In the genomic region with DNA sequence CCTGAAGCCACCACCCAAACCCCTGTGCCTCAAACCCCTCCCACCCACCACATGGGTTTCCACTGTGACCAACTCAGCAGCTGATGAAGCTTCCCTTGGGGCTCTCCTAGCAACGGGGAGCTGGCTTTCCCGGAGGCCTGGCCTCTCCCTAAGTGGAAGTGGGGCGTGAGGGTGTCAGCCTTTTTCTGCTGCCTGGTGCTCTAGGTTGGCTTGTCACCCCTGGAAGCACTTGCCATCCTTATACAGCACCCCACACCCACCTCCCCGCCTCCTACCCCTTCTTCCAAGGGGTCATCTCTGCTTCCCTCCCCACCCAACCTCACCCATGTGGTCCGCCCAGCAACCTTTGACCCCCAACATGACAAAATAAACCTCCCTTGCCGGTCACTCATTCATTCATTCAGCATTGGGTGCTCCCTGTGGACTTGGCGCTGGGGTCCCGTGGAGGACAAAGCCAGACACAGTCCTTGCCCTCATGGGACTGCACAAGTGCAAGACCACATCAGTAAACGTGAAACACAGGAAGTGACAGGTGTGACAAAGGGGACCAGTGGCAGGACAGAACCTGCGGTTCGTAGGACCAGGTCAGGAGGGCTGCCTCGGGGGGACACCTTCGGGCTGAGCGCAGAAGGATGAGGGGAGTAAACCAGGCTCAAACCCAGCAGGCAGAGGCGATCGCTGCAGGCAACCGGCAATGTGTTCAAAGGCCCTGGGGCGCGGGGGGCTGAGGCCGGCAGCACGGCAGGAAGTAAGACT, we compare ENCODE assay signal across 8 cellular contexts.
DNase-seq lines count a peak whose midpoint lies in the region; ATAC-seq and TF ChIP-seq lines count a peak whose summit lies in the region.

No MANE protein-coding gene starts in this region.

- H3K4me1 Mint-ChIP-seq in Caco-2 (ENCODE audit: low read depth, unreplicated experiment): peaks cover 54% of the 10 kb centered on the region

- CTCF ChIA-PET in Caco-2 (lab: Charles Lee): no interaction called here

- H3K27me3 Mint-ChIP-seq in Caco-2 (ENCODE audit: insufficient read depth, unreplicated experiment): no peaks in the 10 kb centered on the region

- ATAC-seq in HG03378 (IDR thresholded peaks at IDR 0.05; ENCODE audit: unreplicated experiment): peak; percentile 2
- ATAC-seq in GM21576 (IDR thresholded peaks at IDR 0.05; ENCODE audit: unreplicated experiment): no peak

- H3K18ac ChIP-seq in neuronal stem cell (ENCODE audit: low read length): peak overlapping the region; percentile 84

- peak overlapping the region; percentile 59 for H2BK5ac ChIP-seq in neuronal stem cell (ENCODE audit: low read length)

- H3K4me3 ChIP-seq in Caco-2 (ENCODE audit: low read depth, low read length): no peak overlapping the region
- no peak overlapping the region for H3K4me3 ChIP-seq in choroid plexus epithelial cell (ENCODE audit: low read depth, low read length)
- peak overlapping the region in 1 of 2 donors; percentile 19 for H3K4me3 ChIP-seq in neuronal stem cell (ENCODE audit: low read length in 2 of 2)

- peaks cover 69% of the 10 kb centered on the region for H3K36me3 Mint-ChIP-seq in Caco-2 (ENCODE audit: insufficient read depth, unreplicated experiment)

- no peak overlapping the region for H3K27ac ChIP-seq in neuronal stem cell (replicated peaks; ENCODE audit: low read length)

- no peak overlapping the region for H4K91ac ChIP-seq in neuronal stem cell (ENCODE audit: low read depth, low read length, poor library complexity)

- no peak overlapping the region for H4K8ac ChIP-seq in neuronal stem cell (ENCODE audit: low read depth, low read length)

- POLR2A ChIA-PET in Caco-2 (lab: Charles Lee): no interaction called here

- peak overlapping the region; percentile 96 for H3K27ac Mint-ChIP-seq in Caco-2 (ENCODE audit: unreplicated experiment)

- peak overlapping the region; percentile 54 for H3K4me3 Mint-ChIP-seq in Caco-2 (ENCODE audit: unreplicated experiment)

- H2AFZ ChIP-seq in neuronal stem cell (ENCODE audit: low read length): no peak overlapping the region

- H3K4ac ChIP-seq in neuronal stem cell (ENCODE audit: low read length): no peak overlapping the region

- no peak overlapping the region for H3K23ac ChIP-seq in neuronal stem cell (ENCODE audit: low read depth, low read length, poor library complexity)

- H2BK12ac ChIP-seq in neuronal stem cell (ENCODE audit: low read length): no peak overlapping the region

- no TSS peak for BruUV-seq in Caco-2 (replicated peaks; lab: Mats Ljungman, UMichigan)

- no peak for TF ChIP-seq CTCF in Caco-2 (IDR thresholded peaks at IDR 0.05; ENCODE audit: insufficient read depth in 1 of 2, low read depth in 1 of 2, low read length in 1 of 2, severe bottlenecking in 1 of 2, unreplicated experiment in 1 of 2)
- TF ChIP-seq CTCF in choroid plexus epithelial cell (conservative IDR thresholded peaks at IDR 0.05; ENCODE audit: low read depth, low read length): no peak

- no peaks in the 10 kb centered on the region for H3K9me3 Mint-ChIP-seq in Caco-2 (ENCODE audit: unreplicated experiment)

- no peaks in the 10 kb centered on the region for H3K27me3 ChIP-seq in Caco-2 (replicated peaks; ENCODE audit: control insufficient read depth, insufficient read depth, low read length)
- no peaks in the 10 kb centered on the region for H3K27me3 ChIP-seq in neuronal stem cell (ENCODE audit: control insufficient read depth in 3 of 3, insufficient read depth in 3 of 3, low read depth in 1 of 3, low read length in 3 of 3)

- H3K4me1 ChIP-seq in Caco-2 (peaks cover 41% of the 10 kb centered on the region), neuronal stem cell (ENCODE audit: control insufficient read depth in 2 of 2, insufficient read depth in 1 of 2, low read depth in 1 of 2, low read length in 2 of 2) (peaks cover 15 to 20% of the 10 kb centered on the region in 2 donors)

- H2BK120ac ChIP-seq in neuronal stem cell (ENCODE audit: low read depth, low read length): no peak overlapping the region

- H3K14ac ChIP-seq in neuronal stem cell (ENCODE audit: low read length): no peak overlapping the region

- H2AK5ac ChIP-seq in neuronal stem cell (ENCODE audit: low read depth, low read length): peak overlapping the region; percentile 97

- H2BK15ac ChIP-seq in neuronal stem cell (ENCODE audit: low read length): peak overlapping the region; percentile 1

- DNase-seq in Caco-2 (no peak), choroid plexus epithelial cell (ENCODE audit: low read depth) (peak; percentile 64), neuronal stem cell (ENCODE audit: low spot score) (no peak), COLO829 (ENCODE audit: low spot score) (no peak), anterior cingulate cortex (lab: John Stamatoyannopoulos, UW) (no peak), foreskin melanocyte (no peak)

- intact Hi-C loops in Caco-2 (cut with micrococcal nuclease; ENCODE audit: unreplicated experiment): no loop called here

- no peak overlapping the region for H3K4me2 ChIP-seq in neuronal stem cell (ENCODE audit: insufficient read depth, low read length, poor library complexity, severe bottlenecking)

- no CpG with 5 or more reads among the region's 21 CpGs for WGBS in neuronal stem cell (ENCODE audit: extremely low coverage in 2 of 2, insufficient read length in 2 of 2, insufficient replicate concordance in 1 of 2), 2 donors

- H3K79me1 ChIP-seq in neuronal stem cell (ENCODE audit: low read depth, low read length): peaks cover 2% of the 10 kb centered on the region

- no peak overlapping the region for H3K9ac ChIP-seq in neuronal stem cell (ENCODE audit: low read depth, low read length, poor library complexity)

- H3K9me3 ChIP-seq in Caco-2 (no peaks in the 10 kb centered on the region), neuronal stem cell (replicated peaks in 1 of 2; ENCODE audit: control insufficient read depth in 2 of 2, insufficient read depth in 1 of 2, low read depth in 1 of 2, low read length in 2 of 2) (no peaks in the 10 kb centered on the region)

- no peaks in the 10 kb centered on the region; the same call in 1 of the 2 replicates for H3K36me3 ChIP-seq in Caco-2 (ENCODE audit: control insufficient read depth, insufficient read depth, low read length)
- no peaks in the 10 kb centered on the region for H3K36me3 ChIP-seq in neuronal stem cell (replicated peaks in 1 of 2; ENCODE audit: control insufficient read depth in 2 of 2, insufficient read depth in 2 of 2, low read length in 2 of 2)
